13 cellular contexts compared by ENCODE assay signal in the genomic region with DNA sequence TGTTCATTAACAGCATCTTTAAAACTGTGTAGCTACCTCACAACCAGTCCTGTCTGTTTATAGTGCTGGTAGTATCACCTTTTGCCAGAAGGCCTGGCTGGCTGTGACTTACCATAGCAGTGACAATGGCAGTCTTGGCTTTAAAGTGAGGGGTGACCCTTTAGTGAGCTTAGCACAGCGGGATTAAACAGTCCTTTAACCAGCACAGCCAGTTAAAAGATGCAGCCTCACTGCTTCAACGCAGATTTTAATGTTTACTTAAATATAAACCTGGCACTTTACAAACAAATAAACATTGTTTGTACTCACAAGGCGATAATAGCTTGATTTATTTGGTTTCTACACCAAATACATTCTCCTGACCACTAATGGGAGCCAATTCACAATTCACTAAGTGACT. TPM values are rescaled to one million over a fixed set of nuclear protein-coding genes. Genes with fewer than 3 reads are reported as not detected.
"Had no signal": no experiment of that assay in that cellular context is flagged by ENCODE, and none has a peak within 500 bp of the region (broad histone marks: within the 10 kb centered on the region; RNA-seq: fewer than 3 reads in every experiment).

No MANE protein-coding gene starts in this region.

- H3K9me3 ChIP-seq: ascending aorta, stomach, thoracic aorta had no signal

- H3K4me3 ChIP-seq: ascending aorta, stomach, thoracic aorta had no signal

- DNase-seq: activated CD4-positive, alpha-beta T cell treated with anti-CD3 and anti-CD28 coated beads for 1 hour; activated effector memory CD4-positive, alpha-beta T cell treated with anti-CD3 and anti-CD28 coated beads, Interleukin-2, amount 50 U/mL, for 16 hours; activated naive CD8-positive, alpha-beta T cell treated with anti-CD3 and anti-CD28 coated beads, Interleukin-2, amount 50 U/mL, for 24 hours; activated T-cell treated with anti-CD3 and anti-CD28 coated beads, Interleukin-2, amount 50 U/mL, for 24 hours; hippocampal formation; naive B cell; retina; stomach; T1000 had no signal

- H3K4me1 ChIP-seq: ascending aorta had no signal

- H3K36me3 Mint-ChIP-seq: naive B cell had no signal

- ATAC-seq: activated naive CD8-positive, alpha-beta T cell treated with anti-CD3 and anti-CD28 coated beads, Interleukin-2, amount 50 U/mL, for 24 hours had no signal

- H3K27me3 ChIP-seq: ascending aorta, stomach had no signal

- FAIRE-seq: bronchial epithelial cell had no signal

- H3K36me3 ChIP-seq: ascending aorta, stomach, thoracic aorta had no signal

- H3K4me3 Mint-ChIP-seq: mesothelial cell of epicardium, naive B cell had no signal

- H3K27me3 Mint-ChIP-seq: activated naive CD8-positive, alpha-beta T cell treated with anti-CD3 and anti-CD28 coated beads, Interleukin-2, amount 50 U/mL, for 24 hours; activated T-cell treated with anti-CD3 and anti-CD28 coated beads, Interleukin-2, amount 50 U/mL, for 24 hours had no signal

- H3K27ac ChIP-seq: ascending aorta, stomach, thoracic aorta had no signal

- H3K27ac Mint-ChIP-seq: activated naive CD8-positive, alpha-beta T cell treated with anti-CD3 and anti-CD28 coated beads, Interleukin-2, amount 50 U/mL, for 24 hours had no signal

- H3K9me3 Mint-ChIP-seq: activated naive CD8-positive, alpha-beta T cell treated with anti-CD3 and anti-CD28 coated beads, Interleukin-2, amount 50 U/mL, for 24 hours; activated T-cell treated with anti-CD3 and anti-CD28 coated beads, Interleukin-2, amount 50 U/mL, for 24 hours; mesothelial cell of epicardium; naive B cell had no signal

RNA-seq across cellular contexts. Expression of a gene that starts 7.0 kb away (rescaled TPM):
- total RNA-seq: ascending aorta had no signal
